28 cellular contexts compared by ENCODE assay signal in genomic region chr20:59807909-59808728, GRCh38.
DNase-seq lines count a peak whose midpoint lies in the region; ATAC-seq and TF ChIP-seq lines count a peak whose summit lies in the region.
"Had no signal": no experiment of that assay in that cellular context is flagged by ENCODE, and none has a peak within 500 bp of the region (broad histone marks: within the 10 kb centered on the region; RNA-seq: fewer than 3 reads in every experiment).

No MANE protein-coding gene starts in this region.

- H3K36me3 Mint-ChIP-seq in activated naive CD4-positive, alpha-beta T cell treated with anti-CD3 and anti-CD28 coated beads for 36 hours (ENCODE audit: low read depth), result no peaks in the 10 kb centered on the region
- H3K36me3 Mint-ChIP-seq: natural killer cell had no signal

- H3K9me3 Mint-ChIP-seq in activated naive CD4-positive, alpha-beta T cell treated with anti-CD3 and anti-CD28 coated beads for 36 hours, result no peaks in the 10 kb centered on the region
- H3K9me3 Mint-ChIP-seq: activated CD4-positive, alpha-beta T cell treated with anti-CD3 and anti-CD28 coated beads, Interleukin-2, amount 10 ng/mL, durations not matched to agents 24 days and 14 days; activated naive CD8-positive, alpha-beta T cell treated with anti-CD3 and anti-CD28 coated beads, Interleukin-2, amount 50 U/mL, for 24 hours; activated T-cell treated with anti-CD3 and anti-CD28 coated beads, Interleukin-2, amount 50 U/mL, for 72 hours; dendritic cell treated with granulocyte-macrophage colony-stimulating factor and Interleukin-4, amounts not matched to agents 40 ng/mL and 50 ng/mL, for 4 days; natural killer cell had no signal

- no peak for TF ChIP-seq CTCF in RWPE2 (IDR thresholded peaks at IDR 0.05; ENCODE audit: poor library complexity, severe bottlenecking)
- TF ChIP-seq CTCF in lower leg skin (IDR thresholded peaks at IDR 0.05), result no peak
- no peak for TF ChIP-seq CTCF in stomach (IDR thresholded peaks at IDR 0.05)

- no peak for TF ChIP-seq POLR2A in lower leg skin (IDR thresholded peaks at IDR 0.05)
- TF ChIP-seq POLR2A in stomach (IDR thresholded peaks at IDR 0.05), result no peak

- CTCF ChIA-PET in activated naive CD4-positive, alpha-beta T cell treated with anti-CD3 and anti-CD28 coated beads for 36 hours (lab: Charles Lee), result interaction anchor here (0.6 to 1.4 kb wide), 2 partner anchors 18 to 41 kb away, joined by 3 read pairs; no protein-coding TSS in a partner anchor
- CTCF ChIA-PET in HEK293T (lab: Yijun Ruan, JAX), result interaction anchor here (0.6 kb wide), 1 partner anchor 555 kb away, joined by 3 read pairs; no protein-coding TSS in a partner anchor

- DNase-seq in D341Med (ENCODE audit: low spot score) (peak; percentile 13), RWPE2 (ENCODE audit: low spot score) (peak; percentile 69), lower leg skin (ENCODE audit: low spot score in 2 of 2) (peak; percentile 9 to 68), stomach (peak; percentile 13), SW480 (ENCODE audit: low spot score) (no peak), HEK293T (ENCODE audit: extremely low spot score) (no peak)
- DNase-seq in activated naive CD4-positive, alpha-beta T cell treated with anti-CD3 and anti-CD28 coated beads for 36 hours, result no peak
- DNase-seq: activated CD4-positive, alpha-beta T cell treated with anti-CD3 and anti-CD28 coated beads, Interleukin-2, amount 10 ng/mL, durations not matched to agents 24 days and 14 days; activated naive CD8-positive, alpha-beta T cell treated with anti-CD3 and anti-CD28 coated beads, Interleukin-2, amount 50 U/mL, for 24 hours; activated T-cell treated with anti-CD3 and anti-CD28 coated beads, Interleukin-2, amount 50 U/mL, for 72 hours; DMS53; esophagus squamous epithelium; foreskin keratinocyte; heart right ventricle; lower lobe of right lung; natural killer cell; NCI-H1048; NCI-H446 treated with DMSO at 0.1 percent for 48 hours; NCI-H82; stimulated activated CD4-positive, alpha-beta T cell treated with anti-CD3 and anti-CD28 coated beads, Interleukin-1b, Interleukin-23, amount 100 ng/mL, for 48 hours; stimulated activated naive CD8-positive, alpha-beta T cell treated with anti-CD3 and anti-CD28 coated beads, Interleukin-15, Interleukin-2, amounts not matched to agents 100 U/mL and 50 U/mL, for 24 hours; T1000; WERI-Rb-1 had no signal

- H3K27me3 Mint-ChIP-seq in activated naive CD4-positive, alpha-beta T cell treated with anti-CD3 and anti-CD28 coated beads for 36 hours (ENCODE audit: low read depth), result peaks cover 4% of the 10 kb centered on the region

- POLR2A ChIA-PET in HEK293T (lab: Yijun Ruan, JAX), result no interaction called here

- H3K27ac ChIP-seq in RWPE2 (ENCODE audit: poor library complexity, severe bottlenecking) (no peak overlapping the region), stomach (no peak overlapping the region)
- H3K27ac ChIP-seq: BLaER1, cardiac muscle cell, esophagus squamous epithelium, foreskin keratinocyte, heart right ventricle, lower lobe of right lung, WERI-Rb-1 had no signal

- H3K4me1 ChIP-seq in RWPE2 (ENCODE audit: insufficient read depth, poor library complexity, severe bottlenecking) (no peaks in the 10 kb centered on the region), stomach (no peaks in the 10 kb centered on the region)
- H3K4me1 ChIP-seq: BLaER1, esophagus squamous epithelium, foreskin keratinocyte, heart right ventricle, lower lobe of right lung had no signal

- no peak for ATAC-seq in RWPE2 (ENCODE audit: low read depth)
- ATAC-seq: activated naive CD8-positive, alpha-beta T cell treated with anti-CD3 and anti-CD28 coated beads, Interleukin-2, amount 50 U/mL, for 24 hours; activated T-cell treated with anti-CD3 and anti-CD28 coated beads, Interleukin-2, amount 50 U/mL, for 72 hours; foreskin keratinocyte; HCT116; lower lobe of right lung; natural killer cell; stimulated activated naive CD8-positive, alpha-beta T cell treated with anti-CD3 and anti-CD28 coated beads, Interleukin-15, Interleukin-2, amounts not matched to agents 100 U/mL and 50 U/mL, for 24 hours had no signal

- intact Hi-C loops in lower leg skin (cut with DNase I; ENCODE audit: low total_unique reads) (no loop called here), stomach (cut with DNase I; ENCODE audit: low total_unique reads) (no loop called here)
- intact Hi-C loops in activated naive CD4-positive, alpha-beta T cell treated with anti-CD3 and anti-CD28 coated beads for 36 hours (cut with micrococcal nuclease), result no loop called here

- TF ChIP-seq EP300 in stomach (IDR thresholded peaks at IDR 0.05), result no peak

- H3K4me3 ChIP-seq in RWPE2 (ENCODE audit: severe bottlenecking) (no peak overlapping the region), lower leg skin (ENCODE audit: low read depth, poor library complexity, severe bottlenecking) (no peak overlapping the region), stomach (no peak overlapping the region)
- H3K4me3 ChIP-seq: BLaER1, cardiac muscle cell, esophagus squamous epithelium, heart right ventricle, lower lobe of right lung, smooth muscle cell had no signal

- H3K27me3 ChIP-seq in RWPE2 (ENCODE audit: insufficient read depth, poor library complexity, severe bottlenecking) (no peaks in the 10 kb centered on the region), stomach (peaks cover 0 to 4% (median 0%) of the 10 kb centered on the region in 3 donors)
- H3K27me3 ChIP-seq: BLaER1, cardiac muscle cell, esophagus squamous epithelium had no signal

- H3K27ac Mint-ChIP-seq in activated naive CD4-positive, alpha-beta T cell treated with anti-CD3 and anti-CD28 coated beads for 36 hours, result no peak overlapping the region
- H3K27ac Mint-ChIP-seq: activated CD4-positive, alpha-beta T cell treated with anti-CD3 and anti-CD28 coated beads, Interleukin-2, amount 10 ng/mL, durations not matched to agents 24 days and 14 days; activated naive CD8-positive, alpha-beta T cell treated with anti-CD3 and anti-CD28 coated beads, Interleukin-2, amount 50 U/mL, for 24 hours; activated T-cell treated with anti-CD3 and anti-CD28 coated beads, Interleukin-2, amount 50 U/mL, for 72 hours; dendritic cell treated with granulocyte-macrophage colony-stimulating factor and Interleukin-4, amounts not matched to agents 40 ng/mL and 50 ng/mL, for 4 days; natural killer cell had no signal

- H3K4me1 Mint-ChIP-seq in activated naive CD4-positive, alpha-beta T cell treated with anti-CD3 and anti-CD28 coated beads for 36 hours (ENCODE audit: low read depth), result no peaks in the 10 kb centered on the region
- H3K4me1 Mint-ChIP-seq: activated CD4-positive, alpha-beta T cell treated with anti-CD3 and anti-CD28 coated beads, Interleukin-2, amount 10 ng/mL, durations not matched to agents 24 days and 14 days; activated naive CD8-positive, alpha-beta T cell treated with anti-CD3 and anti-CD28 coated beads, Interleukin-2, amount 50 U/mL, for 24 hours; natural killer cell had no signal

- no peak overlapping the region for H3K4me3 Mint-ChIP-seq in activated naive CD4-positive, alpha-beta T cell treated with anti-CD3 and anti-CD28 coated beads for 36 hours
- H3K4me3 Mint-ChIP-seq: activated CD4-positive, alpha-beta T cell treated with anti-CD3 and anti-CD28 coated beads, Interleukin-2, amount 10 ng/mL, durations not matched to agents 24 days and 14 days; activated naive CD8-positive, alpha-beta T cell treated with anti-CD3 and anti-CD28 coated beads, Interleukin-2, amount 50 U/mL, for 24 hours; activated T-cell treated with anti-CD3 and anti-CD28 coated beads, Interleukin-2, amount 50 U/mL, for 72 hours; dendritic cell treated with granulocyte-macrophage colony-stimulating factor and Interleukin-4, amounts not matched to agents 40 ng/mL and 50 ng/mL, for 4 days; natural killer cell had no signal

- H3K36me3 ChIP-seq in RWPE2 (ENCODE audit: low read depth), result no peaks in the 10 kb centered on the region
- no peaks in the 10 kb centered on the region for H3K36me3 ChIP-seq in stomach
- H3K36me3 ChIP-seq: cardiac muscle cell, esophagus squamous epithelium, heart right ventricle, lower lobe of right lung, WERI-Rb-1 had no signal

- WGBS in lower leg skin, 2 donors, result 81 to 89% methylated on average over 13 to 17 of the region's 17 CpGs
- 78 to 94% (median 84%) methylated on average over 5 to 17 of the region's 17 CpGs for WGBS in stomach, 5 donors

- H3K9me3 ChIP-seq in RWPE2 (ENCODE audit: severe bottlenecking) (no peaks in the 10 kb centered on the region), stomach (no peaks in the 10 kb centered on the region)
- H3K9me3 ChIP-seq: BLaER1, esophagus squamous epithelium, heart right ventricle, lower lobe of right lung had no signal

TF ChIP-seq in HEK293T, 16 proteins besides CTCF, POLR2A, EP300 and RAD21:
- TF ChIP-seq FOXA1 (IDR thresholded peaks at IDR 0.05) (no peak), SP1 (IDR thresholded peaks at IDR 0.05) (no peak), LEF1 (IDR thresholded peaks at IDR 0.05; ENCODE audit: borderline replicate concordance) (no peak), TARDBP (IDR thresholded peaks at IDR 0.05) (no peak), SUZ12 (IDR thresholded peaks at IDR 0.05) (no peak), CTBP1 (IDR thresholded peaks at IDR 0.05; ENCODE audit: borderline replicate concordance) (no peak), HDGF (IDR thresholded peaks at IDR 0.05; ENCODE audit: borderline replicate concordance) (no peak), NFRKB (IDR thresholded peaks at IDR 0.05) (no peak), ZNF384 (IDR thresholded peaks at IDR 0.05) (no peak), ELF4 (IDR thresholded peaks at IDR 0.05) (no peak), FOXM1 (IDR thresholded peaks at IDR 0.05; ENCODE audit: borderline replicate concordance) (no peak), L3MBTL2 (conservative IDR thresholded peaks at IDR 0.05) (no peak), BHLHE40 (IDR thresholded peaks at IDR 0.05; ENCODE audit: borderline replicate concordance) (no peak), PKNOX1 (IDR thresholded peaks at IDR 0.05) (no peak), ARNT (IDR thresholded peaks at IDR 0.05) (no peak)

Comparison
In these comparisons a context has a peak if more than half of its experiments do, and no peak if none do; other contexts are left out.
1. DNase-seq: peak in D341Med (single experiment), RWPE2 (single experiment), lower leg skin (2 of 2) and stomach (single experiment); none in activated naive CD4-positive, alpha-beta T cell treated with anti-CD3 and anti-CD28 coated beads for 36 hours (single experiment), SW480 (single experiment) and HEK293T (single experiment).